ENCODE assay signal across 12 cellular contexts in genomic region chr17:19316756-19317358, GRCh38. TPM values are rescaled to one million over a fixed set of nuclear protein-coding genes. Genes with fewer than 3 reads are reported as not detected.
DNase-seq lines count a peak whose midpoint lies in the region; ATAC-seq and TF ChIP-seq lines count a peak whose summit lies in the region.
"Had no signal": no experiment of that assay in that cellular context is flagged by ENCODE, and none has a peak within 500 bp of the region (broad histone marks: within the 10 kb centered on the region; RNA-seq: fewer than 3 reads in every experiment).

No MANE protein-coding gene starts in this region.

- H3K27me3 ChIP-seq in GM23338 (ENCODE audit: insufficient read depth) (no peaks in the 10 kb centered on the region), psoas muscle (ENCODE audit: insufficient read depth in 3 of 3, low read length in 2 of 3) (no peaks in the 10 kb centered on the region)
- H3K27me3 ChIP-seq: Peyer's patch had no signal

- H3K4me1 ChIP-seq in GM23338 (ENCODE audit: insufficient read depth) (peaks cover 20% of the 10 kb centered on the region), psoas muscle (peaks cover 13% of the 10 kb centered on the region)

- DNase-seq in GM23338 (ENCODE audit: low spot score) (no peak), iris pigment epithelial cell (ENCODE audit: low read depth) (peak; percentile 34), psoas muscle (no peak), putamen (ENCODE audit: low spot score) (no peak), LoVo (ENCODE audit: low spot score) (no peak)
- DNase-seq: activated naive CD4-positive, alpha-beta T cell treated with anti-CD3 and anti-CD28 coated beads for 36 hours; AML-193; NCI-H446 had no signal

- ATAC-seq in GM23338 (no peak), psoas muscle (no peak), HG02970 (IDR thresholded peaks at IDR 0.05; ENCODE audit: low FRiP score, unreplicated experiment) (no peak), GM19324 (IDR thresholded peaks at IDR 0.05; ENCODE audit: low FRiP score, unreplicated experiment) (no peak)

- intact Hi-C loops in psoas muscle (cut with DNase I): no loop called here

- H4K20me1 ChIP-seq in GM23338 (replicated peaks; ENCODE audit: insufficient read depth): no peaks in the 10 kb centered on the region; the same call in none of the 2 replicates

- H3K4me3 Mint-ChIP-seq in GM23338: peak overlapping the region; percentile 31; the same call in 2 of the 3 replicates
- H3K4me3 Mint-ChIP-seq: activated naive CD4-positive, alpha-beta T cell treated with anti-CD3 and anti-CD28 coated beads for 36 hours had no signal

- peaks cover 11% of the 10 kb centered on the region for H3K27me3 Mint-ChIP-seq in GM23338 (ENCODE audit: insufficient read depth, low read depth, poor library complexity)

- H3K9me3 Mint-ChIP-seq in GM23338: no peaks in the 10 kb centered on the region; the same call in 2 of the 3 replicates
- H3K9me3 Mint-ChIP-seq: activated naive CD4-positive, alpha-beta T cell treated with anti-CD3 and anti-CD28 coated beads for 36 hours had no signal

- no peaks in the 10 kb centered on the region for H3K9me3 ChIP-seq in psoas muscle
- H3K9me3 ChIP-seq: Peyer's patch had no signal

- WGBS in psoas muscle, 3 donors: 66 to 67% (median 66%) methylated on average over 3 of the region's 3 CpGs

- 0 out of 2 replicates have a peak, but pooled peaks cover 2% of the 10 kb centered on the region for H3F3A ChIP-seq in GM23338 (replicated peaks; ENCODE audit: low read depth)

- H3K4me2 ChIP-seq in GM23338: peak overlapping the region; percentile 54

- no peak for TF ChIP-seq CTCF in GM23338 (conservative IDR thresholded peaks at IDR 0.05; ENCODE audit: low read depth in 2 of 2)
- TF ChIP-seq CTCF in psoas muscle (IDR thresholded peaks at IDR 0.05): no peak

- H3K27ac Mint-ChIP-seq in GM23338: peak overlapping the region; percentile 81
- H3K27ac Mint-ChIP-seq: activated naive CD4-positive, alpha-beta T cell treated with anti-CD3 and anti-CD28 coated beads for 36 hours had no signal

- H3K27ac ChIP-seq in GM23338 (ENCODE audit: low read depth) (peak overlapping the region; percentile 70), angular gyrus (ENCODE audit: low read depth, low read length) (peak overlapping the region; percentile 86), psoas muscle (peak overlapping the region; percentile 54)

- H3K79me2 ChIP-seq in GM23338 (replicated peaks; ENCODE audit: insufficient read depth): no peaks in the 10 kb centered on the region

- peaks cover 33% of the 10 kb centered on the region for H3K36me3 Mint-ChIP-seq in GM23338 (ENCODE audit: low read depth)

- H3K9me2 ChIP-seq in GM23338 (ENCODE audit: insufficient read depth): no peaks in the 10 kb centered on the region

- H3K4me3 ChIP-seq in GM23338 (no peak overlapping the region), psoas muscle (no peak overlapping the region)
- H3K4me3 ChIP-seq: Peyer's patch had no signal

- H2AFZ ChIP-seq in GM23338: no peak overlapping the region

- H3K36me3 ChIP-seq in GM23338 (ENCODE audit: insufficient read depth): 0 out of 2 replicates have a peak, but pooled peaks cover 3% of the 10 kb centered on the region
- H3K36me3 ChIP-seq in psoas muscle (ENCODE audit: insufficient read depth in 1 of 2, low read depth in 1 of 2): peaks cover 2 to 21% of the 10 kb centered on the region in 2 donors

- H3K4me1 Mint-ChIP-seq in GM23338: peaks cover 37% of the 10 kb centered on the region

TF ChIP-seq in GM23338, 12 proteins besides CTCF, POLR2A, EP300 and RAD21:
- TF ChIP-seq POLR2AphosphoS5 (IDR thresholded peaks at IDR 0.05; ENCODE audit: low read depth) (no peak; the same call in 1 of the 2 replicates), REST (IDR thresholded peaks at IDR 0.05; ENCODE audit: unreplicated experiment) (no peak), STAT1 (IDR thresholded peaks at IDR 0.05; ENCODE audit: unreplicated experiment) (no peak), ZNF331 (CRISPR knock-in tag; IDR thresholded peaks at IDR 0.05; ENCODE audit: low read depth) (no peak), NANOG (IDR thresholded peaks at IDR 0.05; ENCODE audit: borderline replicate concordance) (no peak), ZNF114 (CRISPR knock-in tag; IDR thresholded peaks at IDR 0.05) (no peak)
TF ChIP-seq in GM23338: peak in this region for 0.

RNA-seq across cellular contexts. Expression of gene B9D1, which starts 45.7 kb away (rescaled TPM):
- 47.2 and 63.5 TPM in 2 replicates for total RNA-seq in GM23338 (2014; rRNA removed; shearing (Covaris generic))
- polyA plus RNA-seq in GM23338 (2016; fragmentation: Nextera tagmentation; extraction: Ambion mirVana): 28.6 and 35.2 TPM in 2 replicates
- total RNA-seq in psoas muscle: 1 to 10 TPM; 4.7 to 8.7 (median 6.4) TPM
- polyA plus RNA-seq in psoas muscle: 1 to 10 TPM; 7.0 to 9.2 (median 7.3) TPM
